Comparison of ENCODE assay signal across 8 cellular contexts in the genomic region with DNA sequence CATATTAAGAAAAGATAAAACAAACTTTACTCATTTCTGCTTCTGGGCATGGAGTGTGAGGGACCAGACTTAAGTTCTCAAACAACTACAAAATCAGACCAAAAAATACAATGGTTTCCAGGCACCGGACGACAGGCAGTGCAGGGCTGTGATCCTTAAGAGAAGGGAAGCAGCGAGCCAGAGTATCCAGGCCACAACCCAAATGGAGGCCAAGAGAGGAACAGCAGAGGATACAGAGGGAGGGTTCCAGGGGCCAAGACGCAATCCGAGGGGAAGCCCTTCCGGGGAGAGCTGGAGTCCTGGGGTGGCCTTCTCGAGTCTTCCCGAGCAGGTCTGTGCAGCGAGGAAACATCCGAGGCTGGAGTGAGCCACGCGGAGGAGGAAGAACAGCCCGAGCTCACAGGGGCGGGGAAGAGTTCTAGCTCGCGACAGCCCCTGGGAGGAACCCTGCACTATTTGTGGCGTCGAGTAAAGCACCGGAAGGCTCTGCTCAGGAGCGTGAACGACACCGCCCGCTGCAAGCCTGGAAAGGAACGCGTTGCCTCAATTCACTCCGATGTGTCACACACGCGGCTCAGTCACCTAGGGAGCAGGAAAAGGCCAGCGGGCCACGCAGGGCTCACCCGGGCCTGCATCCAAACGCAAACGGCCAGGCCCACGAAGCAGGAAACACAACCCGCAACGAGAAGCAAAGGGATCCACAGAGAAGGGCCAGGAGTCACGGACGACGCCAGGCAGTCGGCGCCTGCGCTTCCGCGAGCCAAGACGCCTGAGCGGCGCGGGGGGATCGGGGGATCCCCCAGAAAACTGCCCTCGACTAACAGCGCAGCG. TPM values are rescaled to one million over a fixed set of nuclear protein-coding genes. Genes with fewer than 3 reads are reported as not detected.
DNase-seq lines count a peak whose midpoint lies in the region; ATAC-seq and TF ChIP-seq lines count a peak whose summit lies in the region.

No MANE protein-coding gene starts in this region.

- peak overlapping the region; percentile 87 for H3K4me3 Mint-ChIP-seq in neural progenitor cell

- H3K79me2 ChIP-seq in neural progenitor cell (ENCODE audit: low read depth): peaks cover 18% of the 10 kb centered on the region

- H3K9ac ChIP-seq in neural progenitor cell: no peak overlapping the region

- H3K36me3 ChIP-seq in RWPE2 (ENCODE audit: low read depth) (0 out of 2 replicates have a peak, but pooled peaks cover 5% of the 10 kb centered on the region), esophagus (ENCODE audit: control insufficient read depth in 2 of 2, insufficient read depth in 2 of 2, low read length in 1 of 2) (no peaks in the 10 kb centered on the region), neural progenitor cell (no peaks in the 10 kb centered on the region)

- TF ChIP-seq CTCF in RWPE2 (IDR thresholded peaks at IDR 0.05; ENCODE audit: poor library complexity, severe bottlenecking): no peak
- TF ChIP-seq CTCF in neural progenitor cell (IDR thresholded peaks at IDR 0.05): no peak

- H3K27ac ChIP-seq in RWPE2 (ENCODE audit: poor library complexity, severe bottlenecking) (peak overlapping the region; percentile 60), esophagus (ENCODE audit: low read depth in 2 of 2, low read length in 1 of 2) (peak overlapping the region; percentile 11 to 78), neural progenitor cell (no peak overlapping the region)

- WGBS in esophagus, 2 donors: 56 to 63% methylated on average over 50 to 52 of the region's 52 CpGs

- H3K27me3 ChIP-seq in RWPE2 (ENCODE audit: insufficient read depth, poor library complexity, severe bottlenecking) (no peaks in the 10 kb centered on the region), esophagus (ENCODE audit: control insufficient read depth in 1 of 2, insufficient read depth in 2 of 2, low read length in 2 of 2) (no peaks in the 10 kb centered on the region), neural progenitor cell (no peaks in the 10 kb centered on the region)

- H3K4me1 Mint-ChIP-seq in neural progenitor cell: peaks cover 17% of the 10 kb centered on the region

- peak overlapping the region; percentile 82 for H3K4me2 ChIP-seq in neural progenitor cell

- DNase-seq in activated CD8-positive, alpha-beta memory T cell treated with anti-CD3 and anti-CD28 coated beads, Interleukin-2, amount 50 U/mL, for 4 hours: peak; percentile 17
- no peak for DNase-seq in activated CD8-positive, alpha-beta memory T cell treated with anti-CD3 and anti-CD28 coated beads for 24 hours
- DNase-seq in RWPE2 (ENCODE audit: low spot score): no peak
- peak; percentile 10 for DNase-seq in neural progenitor cell (ENCODE audit: low spot score)
- DNase-seq in hippocampal formation (lab: John Stamatoyannopoulos, UW): no peak
- DNase-seq in SHP77 (lab: John Stamatoyannopoulos, UW): no peak

- H4K20me1 ChIP-seq in neural progenitor cell (ENCODE audit: low read depth): no peaks in the 10 kb centered on the region

- no peak overlapping the region for H2AFZ ChIP-seq in neural progenitor cell (replicated peaks)

- peaks cover 5% of the 10 kb centered on the region for H3K27me3 Mint-ChIP-seq in neural progenitor cell (ENCODE audit: insufficient read depth, low read depth)

- peaks cover 13% of the 10 kb centered on the region for H3K9me3 Mint-ChIP-seq in neural progenitor cell

- peak; percentile 5; the same call in 2 of the 3 replicates for ATAC-seq in RWPE2 (ENCODE audit: low read depth)
- ATAC-seq in GM19455 (IDR thresholded peaks at IDR 0.05; ENCODE audit: unreplicated experiment): no peak

- no peaks in the 10 kb centered on the region for H3F3A ChIP-seq in neural progenitor cell (ENCODE audit: low read depth)

- H3K4me1 ChIP-seq in RWPE2 (ENCODE audit: insufficient read depth, poor library complexity, severe bottlenecking) (no peaks in the 10 kb centered on the region), esophagus (ENCODE audit: control insufficient read depth in 2 of 2, insufficient read depth in 2 of 2, low read length in 1 of 2) (no peaks in the 10 kb centered on the region), neural progenitor cell (peaks cover 13% of the 10 kb centered on the region)

- no peaks in the 10 kb centered on the region for H3K9me3 ChIP-seq in RWPE2 (ENCODE audit: severe bottlenecking)
- peaks cover 0 to 7% of the 10 kb centered on the region in 2 donors for H3K9me3 ChIP-seq in esophagus (ENCODE audit: control insufficient read depth in 2 of 2, insufficient read depth in 1 of 2, low read depth in 1 of 2, low read length in 1 of 2)
- H3K9me3 ChIP-seq in neural progenitor cell (ENCODE audit: low read depth): no peaks in the 10 kb centered on the region

- peaks cover 16% of the 10 kb centered on the region for H3K36me3 Mint-ChIP-seq in neural progenitor cell

- H3K27ac Mint-ChIP-seq in neural progenitor cell: peak overlapping the region; percentile 95

- peak overlapping the region; percentile 72 for H3K4me3 ChIP-seq in RWPE2 (ENCODE audit: severe bottlenecking)
- peak overlapping the region; percentile 80 to 82 for H3K4me3 ChIP-seq in esophagus (ENCODE audit: low read depth in 1 of 2, low read length in 2 of 2)
- peak overlapping the region; percentile 58 for H3K4me3 ChIP-seq in neural progenitor cell

RNA-seq across cellular contexts. Expression of a gene that starts 0.9 kb away (rescaled TPM):
- polyA plus RNA-seq in esophagus: under 1 TPM; 0.38 to 0.43 TPM
- 3.0 and 3.3 TPM in 2 replicates for total RNA-seq in neural progenitor cell (ENCODE audit: low replicate concordance)

Comparison
In these comparisons a context has a peak if more than half of its experiments do, and no peak if none do; other contexts are left out.
1. DNase-seq: peak in activated CD8-positive, alpha-beta memory T cell treated with anti-CD3 and anti-CD28 coated beads, Interleukin-2, amount 50 U/mL, for 4 hours (single experiment) and neural progenitor cell (single experiment); none in activated CD8-positive, alpha-beta memory T cell treated with anti-CD3 and anti-CD28 coated beads for 24 hours (single experiment), RWPE2 (single experiment), hippocampal formation (0 of 2) and SHP77 (0 of 2).
2. Peak in every context shown above with its lines, with median percentiles within 50 percentile points of each other: H3K4me3 ChIP-seq.